ENCODE assay signal across 8 cellular contexts in the genomic region with DNA sequence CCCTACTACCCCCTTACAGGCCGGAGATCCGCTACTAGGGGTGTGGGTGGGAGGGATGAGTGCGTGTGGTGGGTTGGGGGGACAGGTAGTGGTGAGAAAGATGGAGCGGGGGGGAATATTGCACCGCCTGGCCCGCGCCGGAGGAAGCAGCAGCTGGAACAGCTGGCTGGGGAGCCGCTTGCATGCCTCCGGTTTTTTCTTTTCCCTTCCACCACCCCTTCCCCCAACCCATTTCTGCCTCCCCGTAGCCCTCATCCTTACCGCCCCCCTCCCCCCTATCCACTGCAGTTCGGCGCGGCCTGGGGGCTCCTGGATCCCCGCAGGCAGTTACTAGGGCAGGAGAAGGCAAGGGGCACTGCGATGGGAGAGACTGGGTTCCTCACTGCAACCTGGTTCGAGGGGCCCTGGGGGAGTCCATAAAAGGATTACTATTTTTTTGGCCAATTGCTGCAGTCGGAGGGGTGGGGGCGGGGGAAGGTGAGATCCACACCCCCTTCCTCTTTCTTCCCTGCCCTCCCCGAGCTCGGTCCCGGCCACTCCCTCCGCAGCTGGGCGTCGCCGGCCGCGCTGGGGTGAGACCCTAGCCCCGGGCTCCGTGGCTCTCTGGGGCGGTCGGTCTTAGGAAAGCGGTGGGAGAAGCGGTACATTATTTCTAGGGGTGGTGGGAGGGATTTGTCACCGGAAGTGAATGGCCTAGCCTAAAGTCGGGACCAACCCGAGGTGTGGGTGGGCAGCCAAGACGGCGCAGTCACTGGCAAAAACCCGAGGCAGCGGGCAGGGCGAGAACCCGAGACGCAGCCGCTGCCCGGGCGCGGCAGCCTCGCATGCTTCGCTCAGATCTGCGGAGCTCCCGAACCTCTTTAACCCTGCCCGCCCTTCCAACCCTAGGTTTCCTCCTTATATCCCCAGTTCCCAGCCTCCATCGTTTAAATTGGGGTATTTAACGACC.
DNase-seq lines count a peak whose midpoint lies in the region; ATAC-seq and TF ChIP-seq lines count a peak whose summit lies in the region.

No MANE protein-coding gene starts in this region.

- H3K27ac ChIP-seq in layer of hippocampus (ENCODE audit: low read depth, low read length) = peak overlapping the region; percentile 91

- peak; percentile 92 for DNase-seq in AG10803 (ENCODE audit: low read depth)
- peak; percentile 89 for DNase-seq in NCI-H510A treated with DMSO at 0.1 percent for 48 hours (lab: John Stamatoyannopoulos, UW)
- DNase-seq in activated CD4-positive, alpha-beta T cell treated with anti-CD3 and anti-CD28 coated beads for 4 hours = peak; percentile 68 to 75
- DNase-seq in choroid plexus epithelial cell (ENCODE audit: low read depth) = peak; percentile 92
- DNase-seq in stimulated activated CD4-positive, alpha-beta T cell treated with anti-CD3 and anti-CD28 coated beads, Interleukin-1b, Interleukin-23, amount 100 ng/mL, for 1 hour (ENCODE audit: low read depth in 2 of 2) = peak; percentile 48 to 56

- TF ChIP-seq CTCF in AG10803 (conservative IDR thresholded peaks at IDR 0.05; ENCODE audit: low read length) (no peak), choroid plexus epithelial cell (conservative IDR thresholded peaks at IDR 0.05; ENCODE audit: low read depth, low read length) (no peak)

- H3K4me3 ChIP-seq in AG10803 (ENCODE audit: low read length) (peak overlapping the region; percentile 79), choroid plexus epithelial cell (ENCODE audit: low read depth, low read length) (peak overlapping the region; percentile 57)

- H3K27me3 ChIP-seq in layer of hippocampus (ENCODE audit: control insufficient read depth, insufficient read depth, low read length) = no peaks in the 10 kb centered on the region

- ATAC-seq in GM19035 (IDR thresholded peaks at IDR 0.05; ENCODE audit: unreplicated experiment) (peak; percentile 58), HG03342 (IDR thresholded peaks at IDR 0.05; ENCODE audit: unreplicated experiment) (peak; percentile 55)

Comparison
In these comparisons a context has a peak if more than half of its experiments do, and no peak if none do; other contexts are left out.
1. Peak in every context shown above with its lines: DNase-seq, ATAC-seq, H3K4me3 ChIP-seq and H3K27ac ChIP-seq.